Comparison of ENCODE assay signal across 1 cellular context in genomic region chr9:135179041-135179440, GRCh38.
TF ChIP-seq lines count a peak whose summit lies in the region.

No MANE protein-coding gene starts in this region.

TF ChIP-seq in H1, 55 proteins besides CTCF, POLR2A, EP300 and RAD21:
- TF ChIP-seq EGR1 (IDR thresholded peaks at IDR 0.05; ENCODE audit: borderline replicate concordance, low read depth, low read length) (0 out of 2 replicates have a peak, but pooled peaks have one; percentile 30), KDM5A (IDR thresholded peaks at IDR 0.05; ENCODE audit: low read length) (no peak)
TF ChIP-seq in H1: peak in this region for 1.
